In the genomic region with DNA sequence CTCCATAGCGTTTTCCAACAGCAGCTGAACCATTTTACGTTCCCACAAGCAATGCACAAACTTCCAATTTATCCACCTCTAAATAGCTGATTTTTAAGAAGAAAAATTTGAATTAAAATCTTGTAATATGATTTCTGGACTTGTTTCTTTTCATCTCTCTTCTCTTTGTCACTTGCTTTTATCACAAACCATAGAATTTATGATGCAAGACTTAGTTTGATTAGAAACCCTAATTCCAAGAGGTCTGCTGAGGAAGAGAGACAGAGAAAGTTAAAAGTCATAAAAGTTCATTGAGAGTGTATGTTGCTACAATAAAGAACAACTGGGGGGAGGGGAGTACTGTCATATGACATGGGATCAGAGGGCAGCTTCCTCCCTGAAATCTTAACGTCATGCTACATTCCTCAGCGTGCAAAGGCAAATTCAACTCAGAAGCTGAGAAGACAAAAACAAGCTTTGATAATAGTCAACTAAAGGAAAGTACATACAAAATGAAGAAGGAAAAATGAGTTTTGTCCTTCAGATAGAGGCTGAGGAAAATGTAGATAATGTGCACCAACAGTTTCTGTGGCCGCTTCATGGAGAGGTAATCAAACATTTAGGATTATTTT, we compare ENCODE assay signal across 21 cellular contexts. TPM values are rescaled to one million over a fixed set of nuclear protein-coding genes. Genes with fewer than 3 reads are reported as not detected.
DNase-seq lines count a peak whose midpoint lies in the region; ATAC-seq, FAIRE-seq and TF ChIP-seq lines count a peak whose summit lies in the region.
"Had no signal": no experiment of that assay in that cellular context is flagged by ENCODE, and none has a peak within 500 bp of the region (broad histone marks: within the 10 kb centered on the region; RNA-seq: fewer than 3 reads in every experiment).

No MANE protein-coding gene starts in this region.

- DNase-seq in A673 (ENCODE audit: low spot score) (peak; percentile 19), astrocyte (ENCODE audit: low read depth) (no peak), foreskin melanocyte (peak; percentile 95), nephron progenitor cell (peak; percentile 16), DMS153 (lab: John Stamatoyannopoulos, UW) (no peak), amygdala (lab: John Stamatoyannopoulos, UW) (no peak), NCI-H2196 (lab: John Stamatoyannopoulos, UW; ENCODE audit: unreplicated experiment) (no peak)
- DNase-seq: activated CD8-positive, alpha-beta T cell treated with anti-CD3 and anti-CD28 coated beads, Interleukin-2, amount 10 ng/mL, durations not matched to agents 7 days and 5 days; activated naive CD8-positive, alpha-beta T cell treated with anti-CD3 and anti-CD28 coated beads, Interleukin-2, amount 10 ng/mL, durations not matched to agents 7 days and 5 days; activated T-cell treated with anti-CD3 and anti-CD28 coated beads, Interleukin-2, amount 50 U/mL, for 72 hours; CD4-positive, CD25-positive, alpha-beta regulatory T cell; DMS79 treated with DMSO at 0.1 percent for 48 hours; midbrain; NCI-H187 treated with DMSO at 0.1 percent for 48 hours; NCI-H510A treated with DMSO at 0.1 percent for 48 hours; PC-3; stimulated activated CD4-positive, alpha-beta T cell treated with anti-CD3 and anti-CD28 coated beads, Interleukin-12 subunit alpha, Interleukin-12 subunit beta, amount 100 ng/mL, for 4 hours; stimulated activated naive CD8-positive, alpha-beta T cell treated with anti-CD3 and anti-CD28 coated beads, Interleukin-15, Interleukin-2, amounts not matched to agents 100 U/mL and 50 U/mL, for 24 hours had no signal

- H2AFZ ChIP-seq in astrocyte (ENCODE audit: low read depth, low read length), result no peak overlapping the region

- no peaks in the 10 kb centered on the region for H3K9me3 Mint-ChIP-seq in astrocyte (ENCODE audit: unreplicated experiment)
- H3K9me3 Mint-ChIP-seq in nephron progenitor cell, result no peaks in the 10 kb centered on the region
- H3K9me3 Mint-ChIP-seq: activated naive CD8-positive, alpha-beta T cell treated with anti-CD3 and anti-CD28 coated beads, Interleukin-2, amount 10 ng/mL, durations not matched to agents 7 days and 5 days; activated T-cell treated with anti-CD3 and anti-CD28 coated beads, Interleukin-2, amount 50 U/mL, for 72 hours; CD4-positive, CD25-positive, alpha-beta regulatory T cell; central memory CD8-positive, alpha-beta T cell had no signal

- H3K27ac ChIP-seq in A673 (ENCODE audit: low read depth, low read length, poor library complexity, severe bottlenecking) (no peak overlapping the region), astrocyte (ENCODE audit: low read depth, low read length) (no peak overlapping the region)

- FAIRE-seq in astrocyte (lab: Jason Lieb, UNC), result no peak

- no peak overlapping the region for H3K9ac ChIP-seq in astrocyte (ENCODE audit: low read length)

- no peaks in the 10 kb centered on the region for H3K79me2 ChIP-seq in astrocyte (ENCODE audit: insufficient read depth, low read length)

- CTCF ChIA-PET in A673 (lab: Charles Lee), result no interaction called here

- H3K4me3 Mint-ChIP-seq in astrocyte (ENCODE audit: unreplicated experiment) (peak overlapping the region; percentile 23), nephron progenitor cell (peak overlapping the region; percentile 56)
- H3K4me3 Mint-ChIP-seq: activated CD8-positive, alpha-beta T cell treated with anti-CD3 and anti-CD28 coated beads, Interleukin-2, amount 10 ng/mL, durations not matched to agents 7 days and 5 days; activated naive CD8-positive, alpha-beta T cell treated with anti-CD3 and anti-CD28 coated beads, Interleukin-2, amount 10 ng/mL, durations not matched to agents 7 days and 5 days; activated T-cell treated with anti-CD3 and anti-CD28 coated beads, Interleukin-2, amount 50 U/mL, for 72 hours; CD4-positive, CD25-positive, alpha-beta regulatory T cell; central memory CD8-positive, alpha-beta T cell had no signal

- peaks cover 2% of the 10 kb centered on the region for H3K36me3 Mint-ChIP-seq in astrocyte (ENCODE audit: low read depth, unreplicated experiment)
- H3K36me3 Mint-ChIP-seq in nephron progenitor cell (ENCODE audit: low read depth), result no peaks in the 10 kb centered on the region

- H3K9me3 ChIP-seq in A673 (ENCODE audit: low read depth, low read length, poor library complexity, severe bottlenecking), result no peaks in the 10 kb centered on the region
- H3K9me3 ChIP-seq in astrocyte (ENCODE audit: insufficient read depth, low read depth, low read length), result no peaks in the 10 kb centered on the region

- peak overlapping the region; percentile 29 for H3K27ac Mint-ChIP-seq in astrocyte (ENCODE audit: unreplicated experiment)
- H3K27ac Mint-ChIP-seq in nephron progenitor cell, result peak overlapping the region; percentile 63
- H3K27ac Mint-ChIP-seq: activated CD8-positive, alpha-beta T cell treated with anti-CD3 and anti-CD28 coated beads, Interleukin-2, amount 10 ng/mL, durations not matched to agents 7 days and 5 days; activated naive CD8-positive, alpha-beta T cell treated with anti-CD3 and anti-CD28 coated beads, Interleukin-2, amount 10 ng/mL, durations not matched to agents 7 days and 5 days; activated T-cell treated with anti-CD3 and anti-CD28 coated beads, Interleukin-2, amount 50 U/mL, for 72 hours; CD4-positive, CD25-positive, alpha-beta regulatory T cell had no signal

- intact Hi-C loops in A673 (cut with micrococcal nuclease; ENCODE audit: unreplicated experiment), result no loop called here

- H3K4me1 Mint-ChIP-seq in astrocyte (ENCODE audit: low read depth, unreplicated experiment), result peaks cover 9% of the 10 kb centered on the region
- peaks cover 46% of the 10 kb centered on the region for H3K4me1 Mint-ChIP-seq in nephron progenitor cell

- ATAC-seq in GM21619 (IDR thresholded peaks at IDR 0.05; ENCODE audit: unreplicated experiment), result no peak
- ATAC-seq: activated CD8-positive, alpha-beta T cell treated with anti-CD3 and anti-CD28 coated beads, Interleukin-2, amount 10 ng/mL, durations not matched to agents 7 days and 5 days; activated T-cell treated with anti-CD3 and anti-CD28 coated beads, Interleukin-2, amount 50 U/mL, for 72 hours; PC-3; SK-N-SH treated with all-trans-retinoic acid at 6 μM for 48 hours; stimulated activated naive CD8-positive, alpha-beta T cell treated with anti-CD3 and anti-CD28 coated beads, Interleukin-15, Interleukin-2, amounts not matched to agents 100 U/mL and 50 U/mL, for 24 hours had no signal

- H3K36me3 ChIP-seq in A673 (ENCODE audit: insufficient read depth, low read length, poor library complexity, severe bottlenecking) (no peaks in the 10 kb centered on the region), astrocyte (ENCODE audit: insufficient read depth, low read length) (no peaks in the 10 kb centered on the region)

- H3K4me3 ChIP-seq in A673 (ENCODE audit: low read depth, low read length, poor library complexity, severe bottlenecking), result no peak overlapping the region
- H3K4me3 ChIP-seq in astrocyte (ENCODE audit: insufficient read depth, low read depth, low read length), result no peak overlapping the region

- H3K27me3 ChIP-seq in A673 (replicated peaks; ENCODE audit: insufficient read depth, low read depth, low read length, poor library complexity) (no peaks in the 10 kb centered on the region), astrocyte (ENCODE audit: insufficient read depth, low read length) (no peaks in the 10 kb centered on the region)

- H3K4me2 ChIP-seq in astrocyte (ENCODE audit: low read length), result no peak overlapping the region

- no peaks in the 10 kb centered on the region for H4K20me1 ChIP-seq in astrocyte (ENCODE audit: insufficient read depth, low read length)

- POLR2A ChIA-PET in A673 (lab: Charles Lee; ENCODE audit: low non-redundant PET), result no interaction called here

- TF ChIP-seq CTCF in A673 (conservative IDR thresholded peaks at IDR 0.05; ENCODE audit: low read depth, low read length) (no peak), astrocyte (IDR thresholded peaks at IDR 0.05; ENCODE audit: insufficient read depth, low read depth, low read length) (no peak), nephron progenitor cell (IDR thresholded peaks at IDR 0.05) (no peak)

- BruUV-seq in A673 (replicated peaks; lab: Mats Ljungman, UMichigan), result no TSS peak

- H3K4me1 ChIP-seq in A673 (ENCODE audit: insufficient read depth, low read length, poor library complexity, severe bottlenecking), result peaks cover 4% of the 10 kb centered on the region
- H3K4me1 ChIP-seq in astrocyte (ENCODE audit: insufficient read depth, low read length), result no peaks in the 10 kb centered on the region

- no peaks in the 10 kb centered on the region for H3K27me3 Mint-ChIP-seq in astrocyte (ENCODE audit: low read depth, unreplicated experiment)
- no peaks in the 10 kb centered on the region for H3K27me3 Mint-ChIP-seq in nephron progenitor cell (ENCODE audit: low read depth, poor library complexity)
- H3K27me3 Mint-ChIP-seq: activated naive CD8-positive, alpha-beta T cell treated with anti-CD3 and anti-CD28 coated beads, Interleukin-2, amount 10 ng/mL, durations not matched to agents 7 days and 5 days; CD4-positive, CD25-positive, alpha-beta regulatory T cell; central memory CD8-positive, alpha-beta T cell had no signal

RNA-seq across cellular contexts. Expression of a gene that starts 18.4 kb away (rescaled TPM):
- total RNA-seq in A673 (2021) (1.9 and 3.4 TPM in 2 replicates), astrocyte (2.7 and 3.5 TPM in 2 replicates)

RNA-seq across cellular contexts. Expression of a gene that starts 53.5 kb away (rescaled TPM):
- 14.0 and 14.1 TPM in 2 replicates for total RNA-seq in A673 (2021)
- 5.9 and 6.3 TPM in 2 replicates for total RNA-seq in astrocyte

Comparison
In these comparisons a context has a peak if more than half of its experiments do, and no peak if none do; other contexts are left out.
1. DNase-seq: peak in A673 (single experiment), foreskin melanocyte (single experiment) and nephron progenitor cell (single experiment); none in astrocyte (single experiment), DMS153 (single experiment), amygdala (0 of 56) and NCI-H2196 (single experiment).